8 cellular contexts compared by ENCODE assay signal in the genomic region with DNA sequence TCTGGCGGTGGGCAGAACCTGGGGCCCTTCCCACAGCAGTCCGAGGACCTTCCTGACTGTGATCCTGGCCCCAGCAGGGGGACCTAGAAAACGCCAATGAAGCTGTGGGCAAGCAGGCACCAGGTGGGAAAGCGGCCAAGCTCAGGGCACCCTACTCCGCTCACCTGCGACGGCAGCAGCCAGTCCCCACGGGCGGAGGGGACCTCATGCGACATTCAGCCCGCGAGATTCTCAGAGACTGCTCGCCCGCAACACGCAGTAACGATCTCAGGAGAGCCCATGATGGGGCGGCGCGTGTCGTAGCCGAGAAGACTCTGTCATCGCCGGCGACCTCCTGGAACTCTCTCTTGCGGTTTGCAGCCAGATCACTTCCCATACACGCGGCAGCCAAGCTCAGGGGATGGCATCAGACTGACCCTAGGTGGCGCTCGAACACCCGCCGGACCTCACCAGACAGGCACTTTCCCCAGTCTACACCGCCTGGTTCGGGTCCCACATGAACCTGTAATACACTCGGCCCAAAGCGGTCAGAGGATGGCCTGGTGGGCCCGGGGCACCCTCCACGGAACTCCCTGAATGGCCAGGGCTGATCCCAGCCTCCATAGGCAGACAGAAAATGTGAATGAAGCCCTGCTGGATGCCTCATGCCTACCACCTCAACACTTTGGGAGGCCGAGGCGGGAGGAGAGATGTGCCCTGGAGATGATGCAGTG. TPM values are rescaled to one million over a fixed set of nuclear protein-coding genes. Genes with fewer than 3 reads are reported as not detected.
A peak's percentile ranks its signal among the peaks of the same experiment; 100 is the strongest.
DNase-seq lines count a peak whose midpoint lies in the region; ATAC-seq and TF ChIP-seq lines count a peak whose summit lies in the region.

No MANE protein-coding gene starts in this region.

- no peaks in the 10 kb centered on the region for H3K9me3 Mint-ChIP-seq in activated naive CD8-positive, alpha-beta T cell (ENCODE audit: low read depth)

- peak; percentile 79 for TF ChIP-seq CTCF in GM06990 (IDR thresholded peaks at IDR 0.05; ENCODE audit: insufficient read depth, low read length, poor library complexity, severe bottlenecking)
- TF ChIP-seq CTCF in heart left ventricle (IDR thresholded peaks at IDR 0.05), result peak; percentile 64 to 87 (median 76)
- TF ChIP-seq CTCF in tibial artery (IDR thresholded peaks at IDR 0.05), result peak; percentile 69 to 76

- H3K9me3 ChIP-seq in heart left ventricle (no peaks in the 10 kb centered on the region), tibial artery (no peaks in the 10 kb centered on the region)

- H3K36me3 ChIP-seq in GM06990 (ENCODE audit: control insufficient read depth, insufficient read depth, low read length) (peaks cover 3% of the 10 kb centered on the region), heart left ventricle (peaks cover 0 to 6% (median 0%) of the 10 kb centered on the region in 9 donors), tibial artery (no peaks in the 10 kb centered on the region)

- peak overlapping the region; percentile 90 for H3K27ac Mint-ChIP-seq in activated naive CD8-positive, alpha-beta T cell

- peaks cover 24% of the 10 kb centered on the region for H3K4me1 Mint-ChIP-seq in activated naive CD8-positive, alpha-beta T cell (ENCODE audit: low read depth)

- H3K4me3 ChIP-seq in GM06990 (replicated peaks; ENCODE audit: low read depth, low read length) (no peak overlapping the region), heart left ventricle (peak overlapping the region in 9 of 12 donors; percentile 31 to 43 (median 33)), tibial artery (peak overlapping the region in 1 of 2 donors; percentile 27)

- 10 to 15% (median 12%) methylated on average over 34 to 39 of the region's 39 CpGs for WGBS in heart left ventricle, 4 donors

- intact Hi-C loops in heart left ventricle (cut with DNase I), result no loop called here
- intact Hi-C loops in tibial artery (cut with DNase I; ENCODE audit: low total_unique reads), result no loop called here

- H3K27me3 ChIP-seq in GM06990 (replicated peaks; ENCODE audit: control insufficient read depth, insufficient read depth, low read length), result no peaks in the 10 kb centered on the region
- no peaks in the 10 kb centered on the region for H3K27me3 ChIP-seq in heart left ventricle
- H3K27me3 ChIP-seq in tibial artery, result no peaks in the 10 kb centered on the region

- peak overlapping the region; percentile 85 for H3K4me3 Mint-ChIP-seq in activated naive CD8-positive, alpha-beta T cell

- ATAC-seq in heart left ventricle (peak; percentile 65 to 93 (median 90)), GM19455 (IDR thresholded peaks at IDR 0.05; ENCODE audit: unreplicated experiment) (no peak)

- H3K27ac ChIP-seq in heart left ventricle (no peak overlapping the region), tibial artery (no peak overlapping the region)

- peaks cover 0 to 12% (median 7%) of the 10 kb centered on the region in 12 donors for H3K4me1 ChIP-seq in heart left ventricle
- H3K4me1 ChIP-seq in tibial artery, result peaks cover 0 to 13% (median 7%) of the 10 kb centered on the region in 4 donors

- no peaks in the 10 kb centered on the region for H3K27me3 Mint-ChIP-seq in activated naive CD8-positive, alpha-beta T cell

- H3K36me3 Mint-ChIP-seq in activated naive CD8-positive, alpha-beta T cell, result no peaks in the 10 kb centered on the region

- no peak for TF ChIP-seq POLR2A in heart left ventricle (IDR thresholded peaks at IDR 0.05)

- DNase-seq in GM06990 (ENCODE audit: extremely low read depth, insufficient read length) (peak; percentile 82), KG1 (lab: John Stamatoyannopoulos, UW) (peak; percentile 43), SKM-1 treated with dmso at 0.1 percent for 144 hours (lab: John Stamatoyannopoulos, UW; ENCODE audit: unreplicated experiment) (peak; percentile 81), heart left ventricle (peak; percentile 78 to 89 (median 88)), pons (ENCODE audit: low spot score) (peak; percentile 66), tibial artery (peak; percentile 80 to 87)

RNA-seq across cellular contexts. Expression of a gene that starts 26.5 kb away (rescaled TPM):
- 100 to 1,000 TPM in 1 of 9 donors, 10 to 100 TPM in 8; 16.0 to 135 (median 30.7) TPM for total RNA-seq in heart left ventricle
- polyA plus RNA-seq in heart left ventricle, result 10 to 100 TPM; 18.6 to 23.0 TPM

RNA-seq across cellular contexts. Expression of a gene that starts 26.6 kb away (rescaled TPM):
- total RNA-seq in heart left ventricle, result 1 to 10 TPM; 6.0 to 9.2 (median 7.8) TPM
- 10 to 100 TPM; 12.3 to 13.0 TPM for polyA plus RNA-seq in heart left ventricle

RNA-seq across cellular contexts. Expression of a gene that starts 29.3 kb away (rescaled TPM):
- 10 to 100 TPM in 8 of 9 donors, 1 to 10 TPM in 1; 9.4 to 22.6 (median 14.3) TPM for total RNA-seq in heart left ventricle
- 1 to 10 TPM; 6.1 to 6.9 TPM for polyA plus RNA-seq in heart left ventricle

RNA-seq across cellular contexts. Expression of a gene that starts 29.4 kb away (rescaled TPM):
- total RNA-seq in heart left ventricle, result 1 to 10 TPM; 3.7 to 8.9 (median 5.3) TPM
- polyA plus RNA-seq in heart left ventricle, result 1 to 10 TPM in 1 of 2 donors, under 1 TPM in 1; 0.91 to 1.1 TPM

RNA-seq across cellular contexts. Expression of a gene that starts 41.6 kb away (rescaled TPM):
- 100 to 1,000 TPM in 1 of 9 donors, 10 to 100 TPM in 8; 47.6 to 121 (median 54.6) TPM for total RNA-seq in heart left ventricle
- 10 to 100 TPM; 57.2 to 57.6 TPM for polyA plus RNA-seq in heart left ventricle
